ENCODE assay signal across 23 cellular contexts in the genomic region with DNA sequence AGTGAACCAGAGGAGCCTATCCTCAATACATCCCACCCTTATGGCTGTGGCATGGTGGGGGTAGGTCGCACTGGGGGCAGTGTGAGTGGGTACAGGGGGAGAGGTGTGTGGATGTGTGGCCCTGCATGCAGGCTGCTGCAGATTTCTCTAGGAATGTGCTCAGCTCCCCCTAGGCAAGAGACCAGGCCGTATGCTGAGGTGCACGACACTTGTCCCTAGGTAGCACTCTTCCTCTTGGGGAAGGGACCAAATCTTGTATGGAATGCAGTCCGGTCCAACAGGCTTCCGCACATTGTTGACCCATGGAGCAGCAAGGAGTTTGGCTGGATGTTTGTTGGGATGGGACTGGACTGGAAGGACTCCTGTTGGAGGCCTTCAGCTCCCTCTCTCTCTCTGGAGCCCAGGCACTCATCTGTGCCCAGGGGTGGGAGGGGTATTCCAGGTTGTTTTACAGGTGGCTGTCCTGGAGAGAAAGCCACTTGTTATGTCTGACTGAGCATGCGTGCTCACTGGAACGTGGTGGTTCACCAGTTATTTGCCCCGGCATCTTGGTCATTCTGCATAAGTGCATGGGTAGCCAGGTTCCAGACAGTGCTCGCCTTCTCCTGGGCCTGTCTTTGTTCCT. TPM values are rescaled to one million over a fixed set of nuclear protein-coding genes. Genes with fewer than 3 reads are reported as not detected.
A peak's percentile ranks its signal among the peaks of the same experiment; 100 is the strongest.
DNase-seq lines count a peak whose midpoint lies in the region; ATAC-seq, FAIRE-seq and TF ChIP-seq lines count a peak whose summit lies in the region.
"Had no signal": no experiment of that assay in that cellular context is flagged by ENCODE, and none has a peak within 500 bp of the region (broad histone marks: within the 10 kb centered on the region; RNA-seq: fewer than 3 reads in every experiment).

No MANE protein-coding gene starts in this region.

- no peak for TF ChIP-seq POLR2A in GM12878 (IDR thresholded peaks at IDR 0.05; ENCODE audit: low read depth, low read length)

- H3K4me1 ChIP-seq in GM12878 (ENCODE audit: control insufficient read depth, insufficient read depth, low read length) (peaks cover 17% of the 10 kb centered on the region), upper lobe of right lung (no peaks in the 10 kb centered on the region)
- H3K4me1 ChIP-seq: BE2C, lower lobe of right lung had no signal

- BruUV-seq in GM12878 (replicated peaks; lab: Mats Ljungman, UMichigan), result no TSS peak

- peak; percentile 14 to 30 for DNase-seq in activated T-cell treated with anti-CD3 and anti-CD28 coated beads, Interleukin-2, amount 50 U/mL, for 48 hours
- no peak for DNase-seq in activated T-cell treated with anti-CD3 and anti-CD28 coated beads, Interleukin-2, amount 50 U/mL, for 24 hours
- DNase-seq in GM12878 (ENCODE audit: low read depth, low spot score) (no peak), nephron progenitor cell (no peak), upper lobe of right lung (peak; percentile 5), cerebellum (ENCODE audit: low spot score) (no peak), NCI-H1092 treated with DMSO at 0.1 percent for 48 hours (lab: John Stamatoyannopoulos, UW) (no peak)
- DNase-seq: activated CD4-positive, alpha-beta T cell treated with anti-CD3 and anti-CD28 coated beads for 36 hours; BE2C; HCEC 1CT; KG1; lower lobe of right lung; NCI-H510A; RPMI8226; stimulated activated naive CD4-positive, alpha-beta T cell treated with Interleukin-2 at 50 U/mL for 16 hours had no signal

- WGBS in GM12878 (ENCODE audit: insufficient coverage, insufficient replicate concordance, low lambda C conversion rate, missing lambda C conversion rate), result 87% methylated on average over 8 of the region's 9 CpGs

- POLR2A ChIA-PET in GM12878 (lab: Charles Lee), result no interaction called here

- H3K79me2 ChIP-seq in GM12878 (ENCODE audit: control insufficient read depth, insufficient read depth, low read length), result no peaks in the 10 kb centered on the region; the same call in 1 of the 2 replicates

- no peak overlapping the region for H3K4me2 ChIP-seq in GM12878 (ENCODE audit: control insufficient read depth, insufficient read depth)

- TF ChIP-seq CTCF in GM12878 (IDR thresholded peaks at IDR 0.05 in 2 of 3, conservative IDR thresholded peaks at IDR 0.05 in 1 of 3; ENCODE audit: control insufficient read depth in 2 of 3, extremely low read depth in 1 of 3, insufficient read depth in 1 of 3, low read depth in 3 of 3, low read length in 3 of 3) (no peak), nephron progenitor cell (IDR thresholded peaks at IDR 0.05) (no peak), upper lobe of right lung (IDR thresholded peaks at IDR 0.05) (no peak)

- in situ Hi-C loops in GM12878 (cut with MboI), result no loop called here

- no peaks in the 10 kb centered on the region for H3K9me3 Mint-ChIP-seq in activated T-cell treated with anti-CD3 and anti-CD28 coated beads, Interleukin-2, amount 50 U/mL, for 24 hours
- peaks cover 52% of the 10 kb centered on the region for H3K9me3 Mint-ChIP-seq in nephron progenitor cell
- H3K9me3 Mint-ChIP-seq: activated T-helper 2 cell treated with anti-CD3 and anti-CD28 coated beads, Interferon-gamma antibody, Interleukin-2, Interleukin-4, amounts not matched to agents 10 μg/mL and 5 μg/mL and 100 μg/mL, durations not matched to agents 14 hours and 24 hours and 36 hours had no signal

- H3K9me3 ChIP-seq in GM12878 (replicated peaks; ENCODE audit: control insufficient read depth, insufficient read depth, low read length), result no peaks in the 10 kb centered on the region
- no peaks in the 10 kb centered on the region for H3K9me3 ChIP-seq in upper lobe of right lung
- H3K9me3 ChIP-seq: adrenal gland, BE2C, lower lobe of right lung, tibial nerve had no signal

- peaks cover 9% of the 10 kb centered on the region for H3K36me3 Mint-ChIP-seq in activated T-cell treated with anti-CD3 and anti-CD28 coated beads, Interleukin-2, amount 50 U/mL, for 24 hours (ENCODE audit: low read depth)
- H3K36me3 Mint-ChIP-seq in nephron progenitor cell (ENCODE audit: low read depth), result peaks cover 65% of the 10 kb centered on the region

- H3K4me3 Mint-ChIP-seq in activated T-cell treated with anti-CD3 and anti-CD28 coated beads, Interleukin-2, amount 50 U/mL, for 24 hours, result no peak overlapping the region
- no peak overlapping the region for H3K4me3 Mint-ChIP-seq in nephron progenitor cell
- H3K4me3 Mint-ChIP-seq: activated CD4-positive, alpha-beta T cell treated with anti-CD3 and anti-CD28 coated beads for 36 hours had no signal

- H3K27me3 ChIP-seq in GM12878 (replicated peaks in 1 of 2; ENCODE audit: control insufficient read depth in 2 of 2, insufficient read depth in 2 of 2, low read length in 1 of 2) (no peaks in the 10 kb centered on the region), upper lobe of right lung (no peaks in the 10 kb centered on the region)
- H3K27me3 ChIP-seq: adrenal gland, BE2C, tibial nerve had no signal

- peaks cover 50% of the 10 kb centered on the region for H3K4me1 Mint-ChIP-seq in activated T-cell treated with anti-CD3 and anti-CD28 coated beads, Interleukin-2, amount 50 U/mL, for 24 hours (ENCODE audit: low read depth)
- peaks cover 29% of the 10 kb centered on the region for H3K4me1 Mint-ChIP-seq in nephron progenitor cell

- no peak for FAIRE-seq in GM12878 (lab: Jason Lieb, UNC)
- FAIRE-seq: D721Med, frontal cortex, GM18507, islet of Langerhans had no signal

- SMC1A ChIA-PET in GM12878 (lab: Charles Lee; ENCODE audit: uncharacterized antibody, unreplicated experiment), result interaction anchor here (1.9 kb wide), 1 partner anchor 194 kb away, joined by 5 read pairs; no protein-coding TSS in a partner anchor

- no peaks in the 10 kb centered on the region for H4K20me1 ChIP-seq in GM12878 (ENCODE audit: control insufficient read depth, insufficient read depth)

- peak overlapping the region; percentile 33; the same call in 1 of the 2 replicates for H2AFZ ChIP-seq in GM12878 (ENCODE audit: control insufficient read depth, low read depth, low read length)

- no peak for TF ChIP-seq EP300 in GM12878 (IDR thresholded peaks at IDR 0.05; ENCODE audit: borderline replicate concordance in 1 of 2, control insufficient read depth in 1 of 2, low read depth in 2 of 2, low read length in 2 of 2)

- intact Hi-C loops in GM12878 (cut with micrococcal nuclease; ENCODE audit: unreplicated experiment) (no loop called here), upper lobe of right lung (cut with DNase I) (no loop called here)

- ATAC-seq in GM12878, result no peak
- ATAC-seq in upper lobe of right lung, result no peak
- ATAC-seq in activated CD4-positive, CD25-positive, alpha-beta regulatory T cell treated with anti-CD3 and anti-CD28 coated beads, Interleukin-2, amount 50 U/mL, for 24 hours, result no peak
- ATAC-seq: activated CD4-positive, alpha-beta T cell treated with anti-CD3 and anti-CD28 coated beads for 36 hours had no signal

- H3K9ac ChIP-seq in GM12878 (ENCODE audit: control insufficient read depth, insufficient read depth, low read length), result no peak overlapping the region

- CTCF ChIA-PET in GM12878 (lab: Yijun Ruan, JAX), result interaction anchor here (1.4 kb wide), 1 partner anchor 13 kb away, joined by 3 read pairs; no protein-coding TSS in a partner anchor

- no peaks in the 10 kb centered on the region; a peak in 1 of 4 replicates for H3K36me3 ChIP-seq in GM12878 (ENCODE audit: control insufficient read depth in 2 of 2, insufficient read depth in 2 of 2, low read length in 1 of 2)
- H3K36me3 ChIP-seq in upper lobe of right lung, result no peaks in the 10 kb centered on the region
- H3K36me3 ChIP-seq: adrenal gland, BE2C, lower lobe of right lung, tibial nerve had no signal

- no peak for TF ChIP-seq RAD21 in GM12878 (IDR thresholded peaks at IDR 0.05; ENCODE audit: insufficient read depth, low read depth, low read length)

- H3K27ac Mint-ChIP-seq in activated T-cell treated with anti-CD3 and anti-CD28 coated beads, Interleukin-2, amount 50 U/mL, for 24 hours, result no peak overlapping the region
- H3K27ac Mint-ChIP-seq in nephron progenitor cell, result peak overlapping the region; percentile 32
- H3K27ac Mint-ChIP-seq: activated CD4-positive, alpha-beta T cell treated with anti-CD3 and anti-CD28 coated beads for 36 hours; activated T-helper 2 cell treated with anti-CD3 and anti-CD28 coated beads, Interferon-gamma antibody, Interleukin-2, Interleukin-4, amounts not matched to agents 10 μg/mL and 5 μg/mL and 100 μg/mL, durations not matched to agents 14 hours and 24 hours and 36 hours had no signal

- H3K27ac ChIP-seq in GM12878 (ENCODE audit: control insufficient read depth, insufficient read depth) (no peak overlapping the region; the same call in 1 of the 2 replicates), upper lobe of right lung (no peak overlapping the region)
- H3K27ac ChIP-seq: lower lobe of right lung had no signal

- no peaks in the 10 kb centered on the region for H3K27me3 Mint-ChIP-seq in activated T-cell treated with anti-CD3 and anti-CD28 coated beads, Interleukin-2, amount 50 U/mL, for 24 hours
- H3K27me3 Mint-ChIP-seq in nephron progenitor cell (ENCODE audit: low read depth, poor library complexity), result peaks cover 4% of the 10 kb centered on the region
- H3K27me3 Mint-ChIP-seq: activated CD4-positive, alpha-beta T cell treated with anti-CD3 and anti-CD28 coated beads for 36 hours had no signal

- RAD21 ChIA-PET in GM12878 (lab: Charles Lee; ENCODE audit: unreplicated experiment), result no interaction called here

- H3K4me3 ChIP-seq in GM12878, result no peak overlapping the region
- H3K4me3 ChIP-seq in upper lobe of right lung, result no peak overlapping the region
- H3K4me3 ChIP-seq: lower lobe of right lung had no signal

RNA-seq across cellular contexts. Expression of gene NBDY, which starts 55.1 kb away (rescaled TPM):
- total RNA-seq in GM12878 (2013; cell fraction: nucleolus; rRNA removed), result 11.0 and 16.2 TPM in 2 replicates
- total RNA-seq in GM12878 (2014; rRNA removed), result 7.8 and 10.8 TPM in 2 replicates
- 10.9 and 12.8 TPM in 2 replicates for total RNA-seq in GM12878 (2014; rRNA removed; fragmentation: Illumina TruSeq; extraction: Trizol)
- 40.7 and 41.9 TPM in 2 replicates for total RNA-seq in GM12878 (2021)
- 24.2 TPM for polyA plus RNA-seq in GM12878 (2011; ENCODE audit: low read depth)
- polyA plus RNA-seq in GM12878 (2011; rRNA removed), result 32.1 and 33.6 TPM in 2 replicates
- polyA plus RNA-seq in GM12878 (2011; cell fraction: cytosol; rRNA removed), result 42.9 and 44.8 TPM in 2 replicates
- polyA plus RNA-seq in GM12878 (2011; cell fraction: nucleus; rRNA removed), result 26.5 and 27.1 TPM in 2 replicates
- 33.3 and 41.9 TPM in 2 replicates for polyA plus RNA-seq in GM12878 (2012)
- polyA plus RNA-seq in GM12878 (2014; fragmentation: Illumina TruSeq; extraction: Trizol), result 56.4 and 82.3 TPM in 2 replicates
- 100 to 1,000 TPM; 113 to 115 TPM for polyA plus RNA-seq in GM12878 (2014; fragmentation: Nextera tagmentation; extraction: Ambion mirVana)
- polyA plus RNA-seq in GM12878 (2014; rRNA removed), result 29.0 and 37.3 TPM in 2 replicates
- 100 to 1,000 TPM; 108 to 122 TPM for polyA plus RNA-seq in GM12878 (2016; fragmentation: Nextera tagmentation; extraction: Ambion mirVana)
- polyA minus RNA-seq in GM12878 (2011; rRNA and poly(A)+ RNA removed), result 12.5 and 14.9 TPM in 2 replicates
- polyA minus RNA-seq in GM12878 (2011; cell fraction: cytosol; rRNA and poly(A)+ RNA removed), result 13.2 and 19.8 TPM in 2 replicates
- 17.5 and 20.1 TPM in 2 replicates for polyA minus RNA-seq in GM12878 (2011; cell fraction: nucleus; rRNA and poly(A)+ RNA removed)
- total RNA-seq in upper lobe of right lung, result 30.7 TPM
- 16.3 TPM for total RNA-seq in cerebellum

Comparison
In these comparisons a context has a peak if more than half of its experiments do, and no peak if none do; other contexts are left out.
1. DNase-seq: peak in activated T-cell treated with anti-CD3 and anti-CD28 coated beads, Interleukin-2, amount 50 U/mL, for 48 hours (2 of 2) and upper lobe of right lung (single experiment); none in activated T-cell treated with anti-CD3 and anti-CD28 coated beads, Interleukin-2, amount 50 U/mL, for 24 hours (single experiment), GM12878 (single experiment), nephron progenitor cell (single experiment), cerebellum (single experiment) and NCI-H1092 treated with DMSO at 0.1 percent for 48 hours (single experiment).